Comparison of ENCODE assay signal across 29 cellular contexts in genomic region chr2:79619976-79620375, GRCh38.
"Had no signal": no experiment of that assay in that cellular context is flagged by ENCODE, and none has a peak within 500 bp of the region (broad histone marks: within the 10 kb centered on the region; RNA-seq: fewer than 3 reads in every experiment).

No MANE protein-coding gene starts in this region.

- H3K4me1 Mint-ChIP-seq: naive thymus-derived CD4-positive, alpha-beta T cell; neural progenitor cell; stimulated activated memory B cell treated with anti-CD40 and anti-IgM and Interleukin-4, amounts not matched to agents 10 μg/mL and 1 μg/mL and 100 μg/mL, for 72 hours; stimulated activated naive CD8-positive, alpha-beta T cell treated with anti-CD3 and anti-CD28 coated beads, Interleukin-15, amount 100 ng/mL, for 72 hours had no signal

- H3K4me3 ChIP-seq: body of pancreas, esophagus muscularis mucosa, neural progenitor cell, right lobe of liver, skin epidermis, tibial artery, upper lobe of right lung had no signal

- DNase-seq: activated CD4-positive, alpha-beta T cell treated with anti-CD3 and anti-CD28 coated beads for 4 hours; activated CD4-positive, alpha-beta T cell treated with anti-CD3 and anti-CD28 coated beads, Interleukin-2, amount 50 U/mL, for 4 hours; activated naive CD4-positive, alpha-beta T cell; activated T-cell treated with anti-CD3 and anti-CD28 coated beads for 4 hours; activated T-cell treated with anti-CD3 and anti-CD28 coated beads, Interleukin-2, amount 50 U/mL, for 72 hours; body of pancreas; dermis blood vessel endothelial cell; effector CD4-positive, alpha-beta T cell; foreskin keratinocyte; islet precursor cell; left cardiac atrium; left ventricle myocardium superior; mammary epithelial cell; naive thymus-derived CD4-positive, alpha-beta T cell; right lobe of liver; stimulated activated CD4-positive, alpha-beta T cell treated with anti-CD3 and anti-CD28 coated beads, Interleukin-4, amount 100 ng/mL, for 24 hours; stimulated activated CD8-positive, alpha-beta memory T cell treated with anti-CD3 and anti-CD28 coated beads, Interleukin-4, amount 100 ng/mL, for 48 hours; stimulated activated naive CD8-positive, alpha-beta T cell treated with anti-CD3 and anti-CD28 coated beads, Interleukin-15, amount 100 ng/mL, for 72 hours; substantia nigra; T-helper 9 cell; tibial artery; upper lobe of right lung had no signal

- H3K36me3 Mint-ChIP-seq: activated naive CD4-positive, alpha-beta T cell treated with anti-CD3 and anti-CD28 coated beads, Interleukin-2, amount 50 U/mL, for 72 hours; naive thymus-derived CD4-positive, alpha-beta T cell; stimulated activated memory B cell treated with anti-CD40 and anti-IgM and Interleukin-4, amounts not matched to agents 10 μg/mL and 1 μg/mL and 100 μg/mL, for 72 hours had no signal

- H3K4me3 Mint-ChIP-seq: activated T-cell treated with anti-CD3 and anti-CD28 coated beads, Interleukin-2, amount 50 U/mL, for 72 hours; naive thymus-derived CD4-positive, alpha-beta T cell; neural progenitor cell; stimulated activated memory B cell treated with anti-CD40 and anti-IgM and Interleukin-4, amounts not matched to agents 10 μg/mL and 1 μg/mL and 100 μg/mL, for 72 hours; stimulated activated naive CD8-positive, alpha-beta T cell treated with anti-CD3 and anti-CD28 coated beads, Interleukin-15, amount 100 ng/mL, for 72 hours; T-helper 1 cell treated with Interleukin-12 subunit alpha and Interleukin-12 subunit beta and Interleukin-4 antibody, amounts not matched to agents 30 μg/mL and 1 μg/mL, for 36 hours had no signal

- H3K27ac Mint-ChIP-seq: activated naive CD4-positive, alpha-beta T cell treated with anti-CD3 and anti-CD28 coated beads, Interleukin-2, amount 50 U/mL, for 72 hours; activated T-cell treated with anti-CD3 and anti-CD28 coated beads, Interleukin-2, amount 50 U/mL, for 72 hours; naive thymus-derived CD4-positive, alpha-beta T cell; neural progenitor cell; stimulated activated memory B cell treated with anti-CD40 and anti-IgM and Interleukin-4, amounts not matched to agents 10 μg/mL and 1 μg/mL and 100 μg/mL, for 72 hours; stimulated activated naive CD8-positive, alpha-beta T cell treated with anti-CD3 and anti-CD28 coated beads, Interleukin-15, amount 100 ng/mL, for 72 hours; T-helper 1 cell treated with Interleukin-12 subunit alpha and Interleukin-12 subunit beta and Interleukin-4 antibody, amounts not matched to agents 30 μg/mL and 1 μg/mL, for 36 hours had no signal

- H3K27me3 Mint-ChIP-seq: naive thymus-derived CD4-positive, alpha-beta T cell; stimulated activated memory B cell treated with anti-CD40 and anti-IgM and Interleukin-4, amounts not matched to agents 10 μg/mL and 1 μg/mL and 100 μg/mL, for 72 hours; stimulated activated naive CD8-positive, alpha-beta T cell treated with anti-CD3 and anti-CD28 coated beads, Interleukin-15, amount 100 ng/mL, for 72 hours had no signal

- ATAC-seq: activated naive CD4-positive, alpha-beta T cell treated with anti-CD3 and anti-CD28 coated beads, Interleukin-2, amount 50 U/mL, for 72 hours; activated T-cell treated with anti-CD3 and anti-CD28 coated beads, Interleukin-2, amount 50 U/mL, for 72 hours; body of pancreas; foreskin keratinocyte; left cardiac atrium; left ventricle myocardium superior; naive thymus-derived CD4-positive, alpha-beta T cell; stimulated activated memory B cell treated with anti-CD40 and anti-IgM and Interleukin-4, amounts not matched to agents 10 μg/mL and 1 μg/mL and 100 μg/mL, for 72 hours; stimulated activated naive CD8-positive, alpha-beta T cell treated with anti-CD3 and anti-CD28 coated beads, Interleukin-15, amount 100 ng/mL, for 72 hours; upper lobe of right lung had no signal

- H3K4me2 ChIP-seq: neural progenitor cell had no signal

- H3K36me3 ChIP-seq: esophagus muscularis mucosa, neural progenitor cell, right lobe of liver, tibial artery, upper lobe of right lung had no signal

- H2AFZ ChIP-seq: neural progenitor cell had no signal

- H3K4me1 ChIP-seq: body of pancreas, esophagus muscularis mucosa, foreskin keratinocyte, neural progenitor cell, right lobe of liver, tibial artery, upper lobe of right lung had no signal

- H3K9me3 Mint-ChIP-seq: neural progenitor cell had no signal

- H3K27me3 ChIP-seq: body of pancreas, foreskin keratinocyte, neural progenitor cell, right lobe of liver, tibial artery, upper lobe of right lung had no signal

- H3K27ac ChIP-seq: body of pancreas, esophagus muscularis mucosa, foreskin keratinocyte, neural progenitor cell, right lobe of liver, skin epidermis, tibial artery, upper lobe of right lung, VCaP had no signal
